In the genomic region with DNA sequence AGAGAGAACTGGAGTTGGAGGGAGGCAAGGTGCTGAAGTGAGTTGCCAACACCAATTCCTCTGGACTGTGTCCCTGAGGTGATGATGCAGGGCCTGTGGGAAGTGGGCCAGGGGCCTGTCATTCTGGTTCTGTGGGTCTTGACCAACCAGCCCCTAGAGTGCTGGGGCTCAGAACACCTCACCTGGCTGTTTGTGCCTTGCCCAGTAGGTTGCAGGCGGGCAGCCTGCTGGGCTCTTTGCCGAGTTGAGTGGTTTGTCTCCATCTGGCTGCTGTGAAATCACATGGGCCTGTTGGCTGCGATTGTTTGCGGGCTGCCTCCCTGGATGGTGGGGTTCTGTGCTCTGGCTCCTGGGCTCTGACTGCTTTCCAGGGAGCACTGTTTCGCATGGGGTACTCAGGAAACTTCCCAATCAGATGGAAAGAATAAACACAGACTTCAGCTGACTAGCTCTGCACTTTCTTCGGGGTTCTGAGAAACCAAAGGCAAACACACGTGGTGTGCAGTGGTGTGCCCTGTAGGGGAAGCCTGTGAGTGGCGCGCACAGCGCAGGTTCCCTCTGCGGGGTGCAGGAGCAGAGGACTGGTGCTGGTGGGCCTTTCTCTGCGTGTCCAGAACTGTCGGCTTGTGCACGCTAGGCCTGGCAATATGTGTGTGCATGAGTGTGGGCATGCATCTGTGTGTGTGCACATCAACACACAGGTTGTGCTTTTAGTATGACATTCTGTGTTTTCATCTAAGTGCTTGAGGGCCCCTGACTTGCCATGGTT, we compare ENCODE assay signal across 11 cellular contexts.
DNase-seq lines count a peak whose midpoint lies in the region; FAIRE-seq and TF ChIP-seq lines count a peak whose summit lies in the region.
"Had no signal": no experiment of that assay in that cellular context is flagged by ENCODE, and none has a peak within 500 bp of the region (broad histone marks: within the 10 kb centered on the region; RNA-seq: fewer than 3 reads in every experiment).

No MANE protein-coding gene starts in this region.

- no peak for TF ChIP-seq EP300 in esophagus muscularis mucosa (IDR thresholded peaks at IDR 0.05)

- no peak overlapping the region for H3K4me3 ChIP-seq in esophagus muscularis mucosa
- H3K4me3 ChIP-seq: BLaER1, MG63 had no signal

- CTCF ChIA-PET in HEK293T (lab: Yijun Ruan, JAX): interaction anchor here (0.8 kb wide), 1 partner anchor 11 kb away, joined by 3 read pairs; no protein-coding TSS in a partner anchor

- no peak for FAIRE-seq in urothelium cell line (lab: Jason Lieb, UNC)

- no peak for TF ChIP-seq CTCF in esophagus muscularis mucosa (IDR thresholded peaks at IDR 0.05)

- WGBS in esophagus muscularis mucosa: 96% methylated on average over 11 of the region's 14 CpGs

- H3K27me3 ChIP-seq in esophagus muscularis mucosa: no peaks in the 10 kb centered on the region
- H3K27me3 ChIP-seq: BLaER1 had no signal

- POLR2A ChIA-PET in HEK293T (lab: Yijun Ruan, JAX): interaction anchor here (0.8 to 1.4 kb wide), 3 partner anchors 12 to 49 kb away, joined by 3 read pairs; no protein-coding TSS in a partner anchor

- DNase-seq in C1 segment of cervical spinal cord (lab: John Stamatoyannopoulos, UW) (peak in 10 of 14 donors; percentile 16 to 69 (median 48)), HEK293T (ENCODE audit: extremely low spot score) (no peak), esophagus muscularis mucosa (ENCODE audit: extremely low spot score) (peak; percentile 24), mucosa of gallbladder (ENCODE audit: low spot score) (peak; percentile 76), foreskin melanocyte (no peak), urothelium cell line (ENCODE audit: low spot score) (no peak)
- no peak for DNase-seq in stimulated activated naive CD4-positive, alpha-beta T cell treated with Interleukin-2 at 50 U/mL for 16 hours (lab: John Stamatoyannopoulos, UW)
- no peak for DNase-seq in activated effector memory CD4-positive, alpha-beta T cell treated with anti-CD3 and anti-CD28 coated beads, Interleukin-2, amount 50 U/mL, for 16 hours
- DNase-seq: effector memory CD8-positive, alpha-beta T cell; MG63 had no signal

- H3K9me3 ChIP-seq in esophagus muscularis mucosa: no peaks in the 10 kb centered on the region
- H3K9me3 ChIP-seq: BLaER1, MG63 had no signal

- H3K36me3 ChIP-seq in esophagus muscularis mucosa: no peaks in the 10 kb centered on the region
- H3K36me3 ChIP-seq: BLaER1, MG63 had no signal

- intact Hi-C loops in esophagus muscularis mucosa (cut with DNase I): loop anchor here (10.0 kb wide), 1 partner anchor 96 kb away; the partner anchor contains the start of gene RHOU

- no peak for TF ChIP-seq POLR2A in esophagus muscularis mucosa (IDR thresholded peaks at IDR 0.05; ENCODE audit: low read depth)

- H3K4me1 ChIP-seq in esophagus muscularis mucosa: peaks cover 6 to 27% (median 13%) of the 10 kb centered on the region in 4 donors

- no peak overlapping the region for H3K27ac ChIP-seq in esophagus muscularis mucosa (replicated peaks in 1 of 4)
- H3K27ac ChIP-seq: BLaER1 had no signal

TF ChIP-seq in HEK293T, 16 proteins besides CTCF, POLR2A, EP300 and RAD21:
- 0 out of 2 replicates have a peak, but pooled peaks have one; percentile 33 for TF ChIP-seq HDGF (IDR thresholded peaks at IDR 0.05; ENCODE audit: borderline replicate concordance)
- TF ChIP-seq L3MBTL2 (conservative IDR thresholded peaks at IDR 0.05): no peak
TF ChIP-seq in HEK293T: peak in this region for 1.

Comparison
In these comparisons a context has a peak if more than half of its experiments do, and no peak if none do; other contexts are left out.
1. DNase-seq: peak in C1 segment of cervical spinal cord (10 of 14), esophagus muscularis mucosa (single experiment) and mucosa of gallbladder (single experiment); none in HEK293T (single experiment), stimulated activated naive CD4-positive, alpha-beta T cell treated with Interleukin-2 at 50 U/mL for 16 hours (single experiment), foreskin melanocyte (single experiment), urothelium cell line (single experiment) and activated effector memory CD4-positive, alpha-beta T cell treated with anti-CD3 and anti-CD28 coated beads, Interleukin-2, amount 50 U/mL, for 16 hours (single experiment).